Comparison of ENCODE assay signal across 22 cellular contexts in the genomic region with DNA sequence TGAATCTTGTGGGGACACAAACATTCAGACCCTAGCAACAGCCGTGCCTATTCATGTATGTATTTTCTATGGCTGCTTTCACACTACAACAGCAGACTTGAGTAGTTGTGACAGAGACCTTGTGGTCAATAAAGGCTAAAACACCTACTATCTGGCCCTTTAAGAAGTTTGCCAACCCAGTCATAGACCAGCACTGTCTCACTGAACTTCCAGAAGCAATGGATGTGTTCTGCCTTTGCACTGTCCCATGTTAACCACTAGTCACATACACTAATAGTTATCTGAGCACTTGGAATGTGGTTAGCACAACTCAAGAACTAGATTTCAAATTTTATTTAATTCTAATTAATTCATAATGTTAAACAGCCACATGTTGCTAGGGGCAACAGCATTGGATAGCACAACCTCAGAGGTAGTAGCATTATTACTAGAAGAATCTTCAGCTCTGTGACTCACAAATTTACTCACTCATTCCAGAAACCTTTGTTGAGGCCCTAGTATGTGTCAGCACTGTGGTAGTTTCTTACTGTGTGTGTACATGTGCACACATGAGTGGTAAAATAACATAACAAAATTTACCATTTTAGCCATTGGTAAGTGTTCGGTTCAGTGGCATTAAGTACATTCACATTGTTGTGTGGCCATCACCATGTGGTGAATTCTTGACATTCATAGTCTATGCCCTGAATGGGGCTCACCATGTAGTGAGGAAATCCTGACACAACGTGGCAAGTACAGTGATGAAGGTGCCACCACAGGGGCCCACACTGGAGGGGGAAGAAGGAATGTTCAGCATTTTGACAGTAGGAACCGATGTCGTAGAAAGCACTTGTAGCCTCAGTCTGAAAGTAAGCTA.
A peak's percentile ranks its signal among the peaks of the same experiment; 100 is the strongest.
DNase-seq lines count a peak whose midpoint lies in the region; ATAC-seq, FAIRE-seq and TF ChIP-seq lines count a peak whose summit lies in the region.
"Had no signal": no experiment of that assay in that cellular context is flagged by ENCODE, and none has a peak within 500 bp of the region (broad histone marks: within the 10 kb centered on the region; RNA-seq: fewer than 3 reads in every experiment).

No MANE protein-coding gene starts in this region.

- TF ChIP-seq POLR2A in HepG2 (IDR thresholded peaks at IDR 0.05; ENCODE audit: insufficient read depth in 1 of 2, low read depth in 2 of 2, low read length in 2 of 2) (no peak), right lobe of liver (IDR thresholded peaks at IDR 0.05) (no peak)

- H3K9ac ChIP-seq in HepG2 (ENCODE audit: insufficient read depth, low read depth, low read length): no peak overlapping the region

- FAIRE-seq in HepG2 (lab: Jason Lieb, UNC): no peak
- FAIRE-seq: GM19239, urothelium cell line had no signal

- CTCF ChIA-PET in HepG2 (lab: Yijun Ruan, JAX; ENCODE audit: low intra/inter-chr PET ratio, low total read pairs): no interaction called here

- H3K4me1 Mint-ChIP-seq in activated T-cell treated with anti-CD3 and anti-CD28 coated beads, Interleukin-2, amount 50 U/mL, for 72 hours (ENCODE audit: low read depth): peaks cover 21% of the 10 kb centered on the region
- peaks cover 5% of the 10 kb centered on the region for H3K4me1 Mint-ChIP-seq in stimulated activated effector memory CD8-positive, alpha-beta T cell treated with anti-CD3 and anti-CD28 coated beads, Interleukin-12 subunit alpha, Interleukin-12 subunit beta, amount 100 ng/mL, for 72 hours
- H3K4me1 Mint-ChIP-seq: B cell had no signal

- H3K9me3 ChIP-seq in HepG2 (ENCODE audit: low read length): no peaks in the 10 kb centered on the region
- no peaks in the 10 kb centered on the region for H3K9me3 ChIP-seq in right lobe of liver
- H3K9me3 ChIP-seq: right atrium auricular region had no signal

- no peak overlapping the region for H3K4me2 ChIP-seq in HepG2 (ENCODE audit: low read depth, low read length)

- H2AFZ ChIP-seq in HepG2 (ENCODE audit: low read length): no peak overlapping the region

- no peaks in the 10 kb centered on the region for H3K9me3 Mint-ChIP-seq in activated T-cell treated with anti-CD3 and anti-CD28 coated beads, Interleukin-2, amount 50 U/mL, for 72 hours
- H3K9me3 Mint-ChIP-seq in stimulated activated effector memory CD8-positive, alpha-beta T cell treated with anti-CD3 and anti-CD28 coated beads, Interleukin-12 subunit alpha, Interleukin-12 subunit beta, amount 100 ng/mL, for 72 hours: no peaks in the 10 kb centered on the region

- H3K4me3 ChIP-seq in HepG2 (replicated peaks in 1 of 3; ENCODE audit: insufficient read depth in 1 of 3, low read depth in 2 of 3, low read length in 3 of 3): no peak overlapping the region
- H3K4me3 ChIP-seq in right lobe of liver: no peak overlapping the region
- H3K4me3 ChIP-seq: right atrium auricular region had no signal

- TF ChIP-seq CTCF in HepG2 (CRISPR knock-in tag; IDR thresholded peaks at IDR 0.05) (no peak), right lobe of liver (IDR thresholded peaks at IDR 0.05) (no peak)

- ATAC-seq in HepG2 (peak; percentile 48), right lobe of liver (no peak), GM21360 (IDR thresholded peaks at IDR 0.05; ENCODE audit: unreplicated experiment) (no peak)
- peak; percentile 95 to 96 for ATAC-seq in activated T-cell treated with anti-CD3 and anti-CD28 coated beads, Interleukin-2, amount 50 U/mL, for 72 hours (replicated peaks in 1 of 2)
- peak; percentile 98 for ATAC-seq in stimulated activated effector memory CD8-positive, alpha-beta T cell treated with anti-CD3 and anti-CD28 coated beads, Interleukin-12 subunit alpha, Interleukin-12 subunit beta, amount 100 ng/mL, for 72 hours

- BruUV-seq in HepG2 (replicated peaks; lab: Mats Ljungman, UMichigan): no TSS peak

- no peaks in the 10 kb centered on the region for H4K20me1 ChIP-seq in HepG2 (ENCODE audit: insufficient read depth, low read length)

- TF ChIP-seq RAD21 in HepG2 (CRISPR knock-in tag; IDR thresholded peaks at IDR 0.05): no peak

- no peaks in the 10 kb centered on the region for H3K79me2 ChIP-seq in HepG2 (ENCODE audit: insufficient read depth, low read length)

- 58% methylated on average over 5 of the region's 5 CpGs for WGBS in HepG2 (ENCODE audit: low lambda C conversion rate)
- 86% methylated on average over 5 of the region's 5 CpGs for WGBS in right lobe of liver (ENCODE audit: insufficient coverage, low coverage, low lambda C conversion rate, missing lambda C conversion rate)

- H3K36me3 ChIP-seq in HepG2 (replicated peaks in 1 of 2; ENCODE audit: control insufficient read depth in 1 of 2, insufficient read depth in 2 of 2, low read length in 2 of 2) (no peaks in the 10 kb centered on the region), right lobe of liver (no peaks in the 10 kb centered on the region)
- H3K36me3 ChIP-seq: right atrium auricular region had no signal

- H3K27me3 ChIP-seq in HepG2 (ENCODE audit: control insufficient read depth in 1 of 2, insufficient read depth in 2 of 2, low read length in 2 of 2) (no peaks in the 10 kb centered on the region), right lobe of liver (no peaks in the 10 kb centered on the region)
- H3K27me3 ChIP-seq: right atrium auricular region had no signal

- TF ChIP-seq EP300 in HepG2 (IDR thresholded peaks at IDR 0.05; ENCODE audit: low read depth in 2 of 2, low read length in 2 of 2) (no peak), HepG2 (CRISPR knock-in tag; IDR thresholded peaks at IDR 0.05; ENCODE audit: borderline replicate concordance) (no peak)

- H3K27ac Mint-ChIP-seq in activated T-cell treated with anti-CD3 and anti-CD28 coated beads, Interleukin-2, amount 50 U/mL, for 72 hours: peak overlapping the region; percentile 85
- H3K27ac Mint-ChIP-seq in stimulated activated effector memory CD8-positive, alpha-beta T cell treated with anti-CD3 and anti-CD28 coated beads, Interleukin-12 subunit alpha, Interleukin-12 subunit beta, amount 100 ng/mL, for 72 hours: peak overlapping the region; percentile 90
- H3K27ac Mint-ChIP-seq: B cell had no signal

- POLR2A ChIA-PET in HepG2 (lab: Yijun Ruan, JAX): no interaction called here

- no peaks in the 10 kb centered on the region for H3K36me3 Mint-ChIP-seq in activated T-cell treated with anti-CD3 and anti-CD28 coated beads, Interleukin-2, amount 50 U/mL, for 72 hours (ENCODE audit: insufficient read depth in 2 of 2)
- H3K36me3 Mint-ChIP-seq in stimulated activated effector memory CD8-positive, alpha-beta T cell treated with anti-CD3 and anti-CD28 coated beads, Interleukin-12 subunit alpha, Interleukin-12 subunit beta, amount 100 ng/mL, for 72 hours: no peaks in the 10 kb centered on the region

- H3K4me1 ChIP-seq in HepG2 (ENCODE audit: insufficient read depth, low read length) (0 out of 2 replicates have a peak, but pooled peaks cover 5% of the 10 kb centered on the region), right lobe of liver (no peaks in the 10 kb centered on the region)
- H3K4me1 ChIP-seq: right atrium auricular region had no signal

- intact Hi-C loops in HepG2 (cut with micrococcal nuclease; ENCODE audit: unreplicated experiment): no loop called here
- intact Hi-C loops in right lobe of liver (cut with DNase I): no loop called here

- in situ Hi-C loops in HepG2 (cut with HindIII; ENCODE audit: extremely low pct_ligation_motif_present, low pct_unique_long_range_greater_than_20kb): no loop called here

- no peaks in the 10 kb centered on the region for H3K27me3 Mint-ChIP-seq in activated T-cell treated with anti-CD3 and anti-CD28 coated beads, Interleukin-2, amount 50 U/mL, for 72 hours (ENCODE audit: low read depth)
- H3K27me3 Mint-ChIP-seq: B cell had no signal

- H3K4me3 Mint-ChIP-seq in activated T-cell treated with anti-CD3 and anti-CD28 coated beads, Interleukin-2, amount 50 U/mL, for 72 hours: peak overlapping the region; percentile 50 to 73
- peak overlapping the region; percentile 14 for H3K4me3 Mint-ChIP-seq in stimulated activated effector memory CD8-positive, alpha-beta T cell treated with anti-CD3 and anti-CD28 coated beads, Interleukin-12 subunit alpha, Interleukin-12 subunit beta, amount 100 ng/mL, for 72 hours
- H3K4me3 Mint-ChIP-seq: B cell had no signal

- H3K27ac ChIP-seq in HepG2 (ENCODE audit: extremely low read length, insufficient read depth, low read length): no peak overlapping the region
- no peak overlapping the region for H3K27ac ChIP-seq in right lobe of liver
- H3K27ac ChIP-seq: HL-60, right atrium auricular region had no signal

- DNase-seq in HepG2 (ENCODE audit: low spot score) (no peak), right lobe of liver (no peak), HT1080 (ENCODE audit: low read depth) (peak; percentile 1), activated gamma-delta T cell treated with Interleukin-2 at 50 U/mL for 16 hours (no peak)
- peak; percentile 42 to 49 for DNase-seq in activated T-cell treated with anti-CD3 and anti-CD28 coated beads, Interleukin-2, amount 50 U/mL, for 72 hours
- peak; percentile 10 to 62 for DNase-seq in stimulated activated effector memory CD8-positive, alpha-beta T cell treated with anti-CD3 and anti-CD28 coated beads, Interleukin-12 subunit alpha, Interleukin-12 subunit beta, amount 100 ng/mL, for 72 hours (ENCODE audit: low spot score in 2 of 2)
- DNase-seq: activated CD4-positive, CD25-positive, alpha-beta regulatory T cell treated with anti-CD3 and anti-CD28 coated beads, Interleukin-2, amount 50 U/mL, for 72 hours; amygdala; COR-L47; effector CD4-positive, alpha-beta T cell; head of caudate nucleus; KG1; NCI-H1105; NCI-H2107; NCI-H524; nucleus accumbens had no signal

TF ChIP-seq in HepG2, 621 proteins besides CTCF, POLR2A, EP300 and RAD21:
- TF ChIP-seq ASH2L (IDR thresholded peaks at IDR 0.05; ENCODE audit: insufficient read length, low read depth, low read length) (no peak), PCBP1 (IDR thresholded peaks at IDR 0.05; ENCODE audit: borderline replicate concordance, low read depth, low read length) (no peak), ZNF335 (CRISPR knock-in tag; IDR thresholded peaks at IDR 0.05) (no peak)

Comparison
In these comparisons a context has a peak if more than half of its experiments do, and no peak if none do; other contexts are left out.
1. ATAC-seq: peak in HepG2 (single experiment), activated T-cell treated with anti-CD3 and anti-CD28 coated beads, Interleukin-2, amount 50 U/mL, for 72 hours (2 of 2) and stimulated activated effector memory CD8-positive, alpha-beta T cell treated with anti-CD3 and anti-CD28 coated beads, Interleukin-12 subunit alpha, Interleukin-12 subunit beta, amount 100 ng/mL, for 72 hours (single experiment); none in right lobe of liver (0 of 4) and GM21360 (single experiment).
2. DNase-seq: peak in HT1080 (single experiment), activated T-cell treated with anti-CD3 and anti-CD28 coated beads, Interleukin-2, amount 50 U/mL, for 72 hours (2 of 2) and stimulated activated effector memory CD8-positive, alpha-beta T cell treated with anti-CD3 and anti-CD28 coated beads, Interleukin-12 subunit alpha, Interleukin-12 subunit beta, amount 100 ng/mL, for 72 hours (2 of 2); none in HepG2 (single experiment), right lobe of liver (0 of 3) and activated gamma-delta T cell treated with Interleukin-2 at 50 U/mL for 16 hours (single experiment).